ENCODE assay signal across 28 cellular contexts in genomic region chr13:43846496-43846895, GRCh38. TPM values are rescaled to one million over a fixed set of nuclear protein-coding genes. Genes with fewer than 3 reads are reported as not detected.
A peak's percentile ranks its signal among the peaks of the same experiment; 100 is the strongest.
DNase-seq lines count a peak whose midpoint lies in the region; ATAC-seq and TF ChIP-seq lines count a peak whose summit lies in the region.
"Had no signal": no experiment of that assay in that cellular context is flagged by ENCODE, and none has a peak within 500 bp of the region (broad histone marks: within the 10 kb centered on the region; RNA-seq: fewer than 3 reads in every experiment).

No MANE protein-coding gene starts in this region.

- intact Hi-C loops in left ventricle myocardium superior (cut with micrococcal nuclease), result no loop called here

- H3K4me2 ChIP-seq in GM23248 (ENCODE audit: unreplicated experiment), result peak overlapping the region; percentile 39
- H3K4me2 ChIP-seq: BLaER1 had no signal

- no peak overlapping the region for H3K27ac ChIP-seq in AG04450 (ENCODE audit: low read depth, low read length)
- peak overlapping the region; percentile 78 for H3K27ac ChIP-seq in GM23248
- H3K27ac ChIP-seq: BLaER1, neutrophil, sigmoid colon, testis had no signal

- DNase-seq in AG04450 (ENCODE audit: low read depth, low spot score), result peak; percentile 46
- DNase-seq in GM23248, result peak; percentile 78
- DNase-seq in choroid plexus epithelial cell (ENCODE audit: low read depth), result peak; percentile 65
- peak; percentile 53 for DNase-seq in iris pigment epithelial cell (ENCODE audit: low read depth)
- DNase-seq in left ventricle myocardium superior, result no peak
- no peak for DNase-seq in NCI-H146 (lab: John Stamatoyannopoulos, UW)
- no peak for DNase-seq in stimulated activated CD4-positive, alpha-beta T cell treated with anti-CD3 and anti-CD28 coated beads, Interleukin-4, amount 100 ng/mL, for 1 hour
- DNase-seq: activated CD8-positive, alpha-beta memory T cell treated with anti-CD3 and anti-CD28 coated beads for 24 hours; activated effector memory CD4-positive, alpha-beta T cell treated with Interleukin-2 at 50 U/mL for 16 hours; COR-L47; DMS79; dorsolateral prefrontal cortex; foreskin melanocyte; Kasumi-1; mammary epithelial cell; NCI-H1694; NCI-H2171; NCI-H524; PC-3; Right ventricle myocardium superior; sigmoid colon; stimulated activated CD4-positive, alpha-beta T cell treated with anti-CD3 and anti-CD28 coated beads, Interleukin-15, amount 100 ng/mL, for 24 hours; stimulated activated naive CD4-positive, alpha-beta T cell; testis had no signal

- ATAC-seq in left ventricle myocardium superior, result no peak
- ATAC-seq in HG02610 (IDR thresholded peaks at IDR 0.05; ENCODE audit: unreplicated experiment), result no peak
- ATAC-seq: PC-3 had no signal

- in situ Hi-C loops in GM23248 (cut with MboI), result no loop called here

- H2AFZ ChIP-seq in GM23248, result no peak overlapping the region

- CTCF ChIA-PET in AG04450 (lab: Charles Lee), result no interaction called here

- WGBS in GM23248 (ENCODE audit: low coverage in 1 of 2, low lambda C conversion rate in 2 of 2, missing lambda C conversion rate in 2 of 2), 2 experiments, result 5 to 9% methylated on average over 1 of the region's 1 CpG

- H4K20me1 ChIP-seq in GM23248 (ENCODE audit: insufficient read depth), result no peaks in the 10 kb centered on the region
- H4K20me1 ChIP-seq: BLaER1 had no signal

- no peaks in the 10 kb centered on the region for H3K27me3 ChIP-seq in AG04450 (ENCODE audit: control insufficient read depth, insufficient read depth, low read length)
- no peaks in the 10 kb centered on the region for H3K27me3 ChIP-seq in GM23248 (replicated peaks; ENCODE audit: insufficient read depth)
- H3K27me3 ChIP-seq: BLaER1, dorsolateral prefrontal cortex, neutrophil, sigmoid colon, testis had no signal

- H3K4me3 ChIP-seq in AG04450 (ENCODE audit: low read depth, low read length) (no peak overlapping the region), GM23248 (no peak overlapping the region), choroid plexus epithelial cell (ENCODE audit: low read depth, low read length) (no peak overlapping the region)
- H3K4me3 ChIP-seq: BLaER1, dorsolateral prefrontal cortex, sigmoid colon, testis had no signal

- H3K9me3 ChIP-seq in AG04450 (ENCODE audit: control insufficient read depth, insufficient read depth, low read length) (peaks cover 3% of the 10 kb centered on the region), GM23248 (ENCODE audit: low read depth) (no peaks in the 10 kb centered on the region)
- H3K9me3 ChIP-seq: testis had no signal

- TF ChIP-seq CTCF in AG04450 (IDR thresholded peaks at IDR 0.05; ENCODE audit: low read depth, low read length), result no peak
- TF ChIP-seq CTCF in choroid plexus epithelial cell (conservative IDR thresholded peaks at IDR 0.05; ENCODE audit: low read depth, low read length), result no peak

- peak overlapping the region; percentile 14 for H3K9ac ChIP-seq in GM23248
- H3K9ac ChIP-seq: BLaER1 had no signal

- POLR2A ChIA-PET in AG04450 (lab: Yijun Ruan, JAX), result no interaction called here

- 0 out of 2 replicates have a peak, but pooled peaks cover 4% of the 10 kb centered on the region for H3K9me2 ChIP-seq in GM23248 (ENCODE audit: insufficient read depth)

- H3F3A ChIP-seq in GM23248 (ENCODE audit: insufficient read depth), result peaks cover 26% of the 10 kb centered on the region

- peaks cover 39% of the 10 kb centered on the region for H3K4me1 ChIP-seq in GM23248 (ENCODE audit: insufficient read depth)
- H3K4me1 ChIP-seq: BLaER1, sigmoid colon had no signal

- H3K79me2 ChIP-seq in GM23248 (ENCODE audit: insufficient read depth), result no peaks in the 10 kb centered on the region

- H3K36me3 ChIP-seq in GM23248 (ENCODE audit: low read depth), result peaks cover 10% of the 10 kb centered on the region; the same call in 1 of the 2 replicates
- H3K36me3 ChIP-seq: neutrophil, sigmoid colon had no signal

RNA-seq across cellular contexts. Expression of gene CCDC122, which starts 33.0 kb away (rescaled TPM):
- polyA plus RNA-seq in AG04450 (2011; rRNA removed), result 1.6 and 1.7 TPM in 2 replicates
- polyA minus RNA-seq in AG04450 (2011; rRNA and poly(A)+ RNA removed), result 0.74 and 1.1 TPM in 2 replicates
- 1.3 and 7.6 TPM in 2 replicates for total RNA-seq in GM23248 (2014; rRNA removed; shearing (Covaris generic))
- 4.1 and 4.8 TPM in 2 replicates for polyA plus RNA-seq in GM23248 (2016; fragmentation: Nextera tagmentation; extraction: Ambion mirVana)
- 3.6 TPM for total RNA-seq in left ventricle myocardium superior

RNA-seq across cellular contexts. Expression of gene LACC1, which starts 33.2 kb away (rescaled TPM):
- polyA plus RNA-seq in AG04450 (2011; rRNA removed), result 9.0 and 11.7 TPM in 2 replicates
- polyA minus RNA-seq in AG04450 (2011; rRNA and poly(A)+ RNA removed), result 1.2 and 3.2 TPM in 2 replicates
- 8.2 and 21.2 TPM in 2 replicates for total RNA-seq in GM23248 (2014; rRNA removed; shearing (Covaris generic))
- 6.4 TPM in 2 replicates for polyA plus RNA-seq in GM23248 (2016; fragmentation: Nextera tagmentation; extraction: Ambion mirVana)
- total RNA-seq in left ventricle myocardium superior, result 3.9 TPM

RNA-seq across cellular contexts. Expression of gene ENOX1, which starts 59.7 kb away (rescaled TPM):
- polyA plus RNA-seq in AG04450 (2011; rRNA removed), result 3.3 and 3.9 TPM in 2 replicates
- 3.1 and 3.5 TPM in 2 replicates for polyA minus RNA-seq in AG04450 (2011; rRNA and poly(A)+ RNA removed)
- 1.8 and 2.7 TPM in 2 replicates for total RNA-seq in GM23248 (2014; rRNA removed; shearing (Covaris generic))
- polyA plus RNA-seq in GM23248 (2016; fragmentation: Nextera tagmentation; extraction: Ambion mirVana), result 2.4 and 3.2 TPM in 2 replicates
- total RNA-seq in left ventricle myocardium superior, result 6.8 TPM
- total RNA-seq: A172 had no signal

Comparison
In these comparisons a context has a peak if more than half of its experiments do, and no peak if none do; other contexts are left out.
1. DNase-seq: peak in AG04450 (single experiment), GM23248 (single experiment), choroid plexus epithelial cell (single experiment) and iris pigment epithelial cell (single experiment); none in left ventricle myocardium superior (single experiment), NCI-H146 (single experiment) and stimulated activated CD4-positive, alpha-beta T cell treated with anti-CD3 and anti-CD28 coated beads, Interleukin-4, amount 100 ng/mL, for 1 hour (single experiment).